Comparison of ENCODE assay signal across 8 cellular contexts in the genomic region with DNA sequence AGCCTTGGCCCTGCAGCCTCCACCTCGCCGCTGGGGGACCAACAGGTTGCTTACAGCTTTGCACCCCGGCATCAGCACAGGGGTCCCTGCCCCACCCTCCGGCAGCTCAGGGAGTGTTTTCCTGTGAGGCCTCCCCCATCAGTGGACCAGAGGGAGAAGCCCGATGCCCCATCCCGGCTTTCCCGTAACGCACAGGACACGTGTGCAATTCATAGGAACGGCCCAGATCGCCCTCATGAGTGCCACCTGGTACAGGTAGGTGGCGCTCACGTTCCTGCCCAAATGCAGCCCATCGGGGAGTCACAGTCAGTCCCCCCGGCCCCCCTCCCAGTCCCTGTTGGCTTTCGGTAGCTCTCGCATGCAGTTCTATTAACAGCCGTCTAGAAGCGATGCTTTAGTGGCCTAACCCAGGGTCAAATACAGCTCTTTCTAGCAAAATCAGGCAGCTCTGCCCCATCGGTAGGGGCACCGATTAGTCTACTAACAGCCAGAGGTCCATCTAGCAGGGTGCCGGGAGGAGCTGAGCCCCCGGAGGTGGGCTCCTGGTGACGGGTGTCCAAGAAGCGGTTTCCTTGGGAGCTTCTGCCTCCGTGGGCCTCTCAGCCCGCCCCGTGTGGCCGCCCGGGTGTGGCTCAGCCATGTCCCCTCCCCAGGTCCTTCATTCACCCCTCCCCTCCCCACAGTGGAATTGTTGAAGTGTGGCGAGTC. TPM values are rescaled to one million over a fixed set of nuclear protein-coding genes. Genes with fewer than 3 reads are reported as not detected.
A peak's percentile ranks its signal among the peaks of the same experiment; 100 is the strongest.
DNase-seq lines count a peak whose midpoint lies in the region; ATAC-seq, FAIRE-seq and TF ChIP-seq lines count a peak whose summit lies in the region.

No MANE protein-coding gene starts in this region.

- TF ChIP-seq CTCF in LNCAP (IDR thresholded peaks at IDR 0.05) (peak; percentile 63), GM12878 (IDR thresholded peaks at IDR 0.05 in 2 of 3, conservative IDR thresholded peaks at IDR 0.05 in 1 of 3; ENCODE audit: control insufficient read depth in 2 of 3, extremely low read depth in 1 of 3, insufficient read depth in 1 of 3, low read depth in 3 of 3, low read length in 3 of 3) (peak; percentile 20 to 34 (median 23); a peak in 3 of 6 replicates), liver (IDR thresholded peaks at IDR 0.05; ENCODE audit: low read depth, low read length, missing input control) (peak; percentile 4), Peyer's patch (IDR thresholded peaks at IDR 0.05) (peak in 2 of 6 experiments; percentile 15 to 24)

- RAD21 ChIA-PET in GM12878 (lab: Charles Lee; ENCODE audit: unreplicated experiment), result no interaction called here

- H3K4me1 ChIP-seq in GM12878 (ENCODE audit: control insufficient read depth, insufficient read depth, low read length) (no peaks in the 10 kb centered on the region), liver (ENCODE audit: control insufficient read depth in 4 of 4, insufficient read depth in 4 of 4, low read length in 3 of 4) (peaks cover 0 to 2% (median 1%) of the 10 kb centered on the region in 4 donors), Peyer's patch (no peaks in the 10 kb centered on the region)

- H3K9ac ChIP-seq in GM12878 (ENCODE audit: control insufficient read depth, insufficient read depth, low read length) (no peak overlapping the region), liver (ENCODE audit: low read depth in 1 of 2, low read length in 2 of 2) (no peak overlapping the region)

- peaks cover 8 to 21% of the 10 kb centered on the region in 2 experiments; a peak in 3 of 4 replicates for H3K36me3 ChIP-seq in GM12878 (ENCODE audit: control insufficient read depth in 2 of 2, insufficient read depth in 2 of 2, low read length in 1 of 2)
- no peaks in the 10 kb centered on the region for H3K36me3 ChIP-seq in liver (ENCODE audit: control insufficient read depth in 4 of 4, insufficient read depth in 3 of 4, low read depth in 1 of 4, low read length in 3 of 4)
- H3K36me3 ChIP-seq in Peyer's patch, result peaks cover 0 to 44% (median 0%) of the 10 kb centered on the region in 3 donors

- no peak for TF ChIP-seq EP300 in GM12878 (IDR thresholded peaks at IDR 0.05; ENCODE audit: borderline replicate concordance in 1 of 2, control insufficient read depth in 1 of 2, low read depth in 2 of 2, low read length in 2 of 2)

- no TSS peak for BruUV-seq in GM12878 (replicated peaks; lab: Mats Ljungman, UMichigan)

- POLR2A ChIA-PET in GM12878 (lab: Charles Lee), result no interaction called here

- intact Hi-C loops in GM12878 (cut with micrococcal nuclease; ENCODE audit: unreplicated experiment), result no loop called here

- in situ Hi-C loops in GM12878 (cut with MboI), result no loop called here

- H2AFZ ChIP-seq in GM12878 (ENCODE audit: control insufficient read depth, low read depth, low read length), result no peak overlapping the region

- DNase-seq in DMS 273 (lab: John Stamatoyannopoulos, UW; ENCODE audit: unreplicated experiment) (peak; percentile 82), GM12878 (ENCODE audit: low read depth, low spot score) (no peak), Peyer's patch (no peak), NCI-H2107 (lab: John Stamatoyannopoulos, UW) (no peak)

- H3K27me3 ChIP-seq in GM12878 (replicated peaks in 1 of 2; ENCODE audit: control insufficient read depth in 2 of 2, insufficient read depth in 2 of 2, low read length in 1 of 2) (no peaks in the 10 kb centered on the region), liver (ENCODE audit: control insufficient read depth in 4 of 4, insufficient read depth in 4 of 4, low read length in 3 of 4) (no peaks in the 10 kb centered on the region), Peyer's patch (no peaks in the 10 kb centered on the region)

- WGBS in GM12878 (ENCODE audit: insufficient coverage, insufficient replicate concordance, low lambda C conversion rate, missing lambda C conversion rate), result 95% methylated on average over 31 of the region's 31 CpGs
- 76% methylated on average over 31 of the region's 31 CpGs for WGBS in liver

- ATAC-seq in GM12878 (peak; percentile 20; the same call in 2 of the 3 replicates), GM18511 (IDR thresholded peaks at IDR 0.05; ENCODE audit: unreplicated experiment) (no peak), HG03159 (IDR thresholded peaks at IDR 0.05; ENCODE audit: unreplicated experiment) (no peak)

- H3K4me3 ChIP-seq in GM12878 (no peak overlapping the region), liver (ENCODE audit: low read depth in 1 of 3, low read length in 3 of 3) (no peak overlapping the region), Peyer's patch (no peak overlapping the region)

- H3K4me2 ChIP-seq in GM12878 (ENCODE audit: control insufficient read depth, insufficient read depth), result no peak overlapping the region

- H3K9me3 ChIP-seq in GM12878 (replicated peaks; ENCODE audit: control insufficient read depth, insufficient read depth, low read length), result no peaks in the 10 kb centered on the region
- H3K9me3 ChIP-seq in liver (ENCODE audit: control insufficient read depth in 4 of 4, low read length in 3 of 4), result no peaks in the 10 kb centered on the region
- no peaks in the 10 kb centered on the region for H3K9me3 ChIP-seq in Peyer's patch

- no peaks in the 10 kb centered on the region for H4K20me1 ChIP-seq in GM12878 (ENCODE audit: control insufficient read depth, insufficient read depth)

- H3K79me2 ChIP-seq in GM12878 (ENCODE audit: control insufficient read depth, insufficient read depth, low read length), result no peaks in the 10 kb centered on the region

- SMC1A ChIA-PET in GM12878 (lab: Charles Lee; ENCODE audit: uncharacterized antibody, unreplicated experiment), result interaction anchor here (1.2 kb wide), 1 partner anchor 199 kb away, joined by 4 read pairs; no protein-coding TSS in a partner anchor

- CTCF ChIA-PET in GM12878 (lab: Yijun Ruan, JAX), result interaction anchor here (0.6 to 4.5 kb wide), 6 partner anchors 12 to 318 kb away, joined by 3 to 19 read pairs (median 4); no protein-coding TSS in a partner anchor

- TF ChIP-seq RAD21 in GM12878 (IDR thresholded peaks at IDR 0.05; ENCODE audit: insufficient read depth, low read depth, low read length), result no peak
- no peak for TF ChIP-seq RAD21 in liver (IDR thresholded peaks at IDR 0.05)

- no peak; the same call in 1 of the 2 replicates for TF ChIP-seq POLR2A in GM12878 (IDR thresholded peaks at IDR 0.05; ENCODE audit: low read depth, low read length)
- no peak for TF ChIP-seq POLR2A in Peyer's patch (IDR thresholded peaks at IDR 0.05)

- no peak for FAIRE-seq in GM12878 (lab: Jason Lieb, UNC)

- H3K27ac ChIP-seq in GM12878 (ENCODE audit: control insufficient read depth, insufficient read depth) (no peak overlapping the region), liver (ENCODE audit: low read depth in 1 of 2, low read length in 2 of 2) (no peak overlapping the region), Peyer's patch (no peak overlapping the region)

TF ChIP-seq in GM12878, 131 proteins besides CTCF, POLR2A, EP300 and RAD21:
- peak; percentile 16; the same call in 1 of the 2 replicates for TF ChIP-seq POLR2AphosphoS5 (IDR thresholded peaks at IDR 0.05; ENCODE audit: low read length)
- no peak for TF ChIP-seq CBFB (IDR thresholded peaks at IDR 0.05; ENCODE audit: low read depth)

TF ChIP-seq in liver, 16 proteins besides CTCF, POLR2A, EP300 and RAD21 (continues in another document):
- TF ChIP-seq TAF1 (conservative IDR thresholded peaks at IDR 0.05), result no peak
- TF ChIP-seq, protein P1, sequence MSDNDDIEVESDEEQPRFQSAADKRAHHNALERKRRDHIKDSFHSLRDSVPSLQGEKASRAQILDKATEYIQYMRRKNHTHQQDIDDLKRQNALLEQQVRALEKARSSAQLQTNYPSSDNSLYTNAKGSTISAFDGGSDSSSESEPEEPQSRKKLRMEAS (IDR thresholded peaks at IDR 0.05), result no peak
- TF ChIP-seq, protein P2, sequence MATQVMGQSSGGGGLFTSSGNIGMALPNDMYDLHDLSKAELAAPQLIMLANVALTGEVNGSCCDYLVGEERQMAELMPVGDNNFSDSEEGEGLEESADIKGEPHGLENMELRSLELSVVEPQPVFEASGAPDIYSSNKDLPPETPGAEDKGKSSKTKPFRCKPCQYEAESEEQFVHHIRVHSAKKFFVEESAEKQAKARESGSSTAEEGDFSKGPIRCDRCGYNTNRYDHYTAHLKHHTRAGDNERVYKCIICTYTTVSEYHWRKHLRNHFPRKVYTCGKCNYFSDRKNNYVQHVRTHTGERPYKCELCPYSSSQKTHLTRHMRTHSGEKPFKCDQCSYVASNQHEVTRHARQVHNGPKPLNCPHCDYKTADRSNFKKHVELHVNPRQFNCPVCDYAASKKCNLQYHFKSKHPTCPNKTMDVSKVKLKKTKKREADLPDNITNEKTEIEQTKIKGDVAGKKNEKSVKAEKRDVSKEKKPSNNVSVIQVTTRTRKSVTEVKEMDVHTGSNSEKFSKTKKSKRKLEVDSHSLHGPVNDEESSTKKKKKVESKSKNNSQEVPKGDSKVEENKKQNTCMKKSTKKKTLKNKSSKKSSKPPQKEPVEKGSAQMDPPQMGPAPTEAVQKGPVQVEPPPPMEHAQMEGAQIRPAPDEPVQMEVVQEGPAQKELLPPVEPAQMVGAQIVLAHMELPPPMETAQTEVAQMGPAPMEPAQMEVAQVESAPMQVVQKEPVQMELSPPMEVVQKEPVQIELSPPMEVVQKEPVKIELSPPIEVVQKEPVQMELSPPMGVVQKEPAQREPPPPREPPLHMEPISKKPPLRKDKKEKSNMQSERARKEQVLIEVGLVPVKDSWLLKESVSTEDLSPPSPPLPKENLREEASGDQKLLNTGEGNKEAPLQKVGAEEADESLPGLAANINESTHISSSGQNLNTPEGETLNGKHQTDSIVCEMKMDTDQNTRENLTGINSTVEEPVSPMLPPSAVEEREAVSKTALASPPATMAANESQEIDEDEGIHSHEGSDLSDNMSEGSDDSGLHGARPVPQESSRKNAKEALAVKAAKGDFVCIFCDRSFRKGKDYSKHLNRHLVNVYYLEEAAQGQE (IDR thresholded peaks at IDR 0.05), result no peak

RNA-seq across cellular contexts. Expression of gene GTF2IRD1, which starts 48.4 kb away (rescaled TPM):
- total RNA-seq in GM12878 (2013; cell fraction: nucleolus; rRNA removed), result 13.7 and 14.4 TPM in 2 replicates
- total RNA-seq in GM12878 (2014; rRNA removed) (0.65 and 0.96 TPM in 2 replicates), GM12878 (2014; rRNA removed; fragmentation: Illumina TruSeq; extraction: Trizol) (0.98 and 1.0 TPM in 2 replicates), GM12878 (2021) (2.6 and 3.0 TPM in 2 replicates), liver (1 to 10 TPM; 2.0 to 3.3 TPM), Peyer's patch (10 to 100 TPM in 3 of 4 donors, 1 to 10 TPM in 1; 2.8 to 27.1 (median 17.1) TPM)
- polyA plus RNA-seq in GM12878 (2011; ENCODE audit: low read depth), result 0.60 TPM
- polyA plus RNA-seq in GM12878 (2011; rRNA removed) (1.3 and 2.0 TPM in 2 replicates), GM12878 (2014; fragmentation: Illumina TruSeq; extraction: Trizol) (1.9 and 2.8 TPM in 2 replicates), GM12878 (2014; fragmentation: Nextera tagmentation; extraction: Ambion mirVana) (1 to 10 TPM in 1 of 2 experiments, under 1 TPM in 1; 0.48 to 1.8 TPM), GM12878 (2014; rRNA removed) (1.6 and 3.3 TPM in 2 replicates), GM12878 (2016; fragmentation: Nextera tagmentation; extraction: Ambion mirVana) (under 1 TPM; 0.57 to 0.62 TPM), liver (1 to 10 TPM; 3.3 to 7.4 TPM)
- polyA plus RNA-seq in GM12878 (2011; cell fraction: cytosol; rRNA removed), result 1.4 and 1.6 TPM in 2 replicates
- polyA plus RNA-seq in GM12878 (2011; cell fraction: nucleus; rRNA removed), result 1.6 TPM in 2 replicates
- 2.2 and 2.6 TPM in 2 replicates for polyA plus RNA-seq in GM12878 (2012)
- polyA minus RNA-seq in GM12878 (2011; rRNA and poly(A)+ RNA removed), result 0.59 and 2.0 TPM in 2 replicates
- polyA minus RNA-seq in GM12878 (2011; cell fraction: cytosol; rRNA and poly(A)+ RNA removed), result 0.94 and 1.5 TPM in 2 replicates
- 1.2 and 2.0 TPM in 2 replicates for polyA minus RNA-seq in GM12878 (2011; cell fraction: nucleus; rRNA and poly(A)+ RNA removed)
